ENCODE assay signal across 1 cellular context in the genomic region with DNA sequence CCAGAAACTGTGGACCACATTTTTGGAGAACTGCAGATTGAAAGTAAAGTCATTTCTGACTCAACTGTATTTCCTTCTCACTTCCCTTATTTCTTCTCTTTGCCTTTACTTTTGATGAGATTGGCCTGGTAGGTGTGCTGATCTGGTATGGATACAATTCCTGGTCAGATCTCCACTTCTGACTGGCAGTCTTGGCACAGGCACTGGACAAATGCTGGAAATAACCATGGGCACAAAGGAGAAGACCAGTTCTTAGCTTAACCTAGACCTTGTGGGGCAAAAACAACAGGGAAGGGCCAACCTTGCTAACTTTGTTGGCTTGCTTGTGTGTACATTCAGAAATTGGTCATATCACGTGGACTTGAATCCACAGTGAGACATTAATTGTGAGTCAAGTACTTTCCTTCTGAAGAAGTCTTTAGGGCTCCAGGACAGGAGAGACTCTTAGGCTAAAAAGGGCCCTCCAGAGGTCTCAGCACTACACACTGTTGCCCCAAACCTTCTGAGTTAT.
TF ChIP-seq lines count a peak whose summit lies in the region.

No MANE protein-coding gene starts in this region.

TF ChIP-seq in GM23338, 12 proteins besides CTCF, POLR2A, EP300 and RAD21 (continued from another document):
- TF ChIP-seq REST (IDR thresholded peaks at IDR 0.05; ENCODE audit: unreplicated experiment): no peak
